ENCODE assay signal across 1 cellular context in the genomic region with DNA sequence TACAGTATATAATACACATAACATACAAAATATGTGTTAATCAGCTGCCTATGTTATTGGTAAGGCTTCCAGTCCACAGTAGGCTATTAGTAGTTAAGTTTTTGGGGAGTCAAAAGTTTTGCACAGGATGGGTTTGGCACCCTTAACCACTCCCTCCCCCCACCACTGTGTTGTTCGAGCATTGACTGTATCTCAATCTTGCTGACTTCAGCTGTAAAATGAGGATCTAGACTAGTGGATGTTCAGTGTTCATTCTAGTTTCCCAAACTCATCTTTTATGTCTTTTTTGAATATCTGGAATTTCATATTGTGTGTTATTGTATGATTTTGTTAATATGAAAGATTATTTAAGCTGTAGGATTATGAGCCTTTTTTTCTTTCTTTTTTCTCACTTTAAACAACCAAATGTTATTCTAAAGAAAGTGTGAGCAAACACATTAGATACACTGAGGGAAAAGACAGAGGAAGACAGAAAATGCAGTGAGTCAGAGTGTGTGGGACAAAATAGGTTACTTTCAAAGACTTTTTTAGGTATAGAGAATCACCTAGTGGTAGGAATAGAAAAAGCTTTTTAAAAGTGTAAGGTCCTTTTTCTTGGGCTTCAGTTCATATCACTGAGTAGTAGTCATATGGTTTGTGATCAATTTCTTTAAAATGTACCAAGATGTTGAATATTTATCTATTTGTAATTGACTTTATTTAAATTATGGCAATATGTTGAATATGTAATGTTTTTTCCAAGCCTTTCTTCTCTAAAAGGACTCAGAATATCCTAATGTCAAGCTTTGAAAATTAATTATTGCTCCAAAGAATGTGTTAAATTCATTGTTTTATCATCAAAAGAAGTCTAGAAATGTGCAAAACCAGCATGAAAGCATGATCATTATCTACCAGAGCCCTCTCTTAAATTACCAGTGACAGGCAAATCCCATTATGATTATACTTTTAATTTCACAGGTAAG.
TF ChIP-seq lines count a peak whose summit lies in the region.

No MANE protein-coding gene starts in this region.

TF ChIP-seq in SK-N-SH treated with all-trans-retinoic acid at 6 μM for 48 hours, 23 proteins besides CTCF, POLR2A, EP300 and RAD21 (continued from another document):
- TF ChIP-seq, protein P1, sequence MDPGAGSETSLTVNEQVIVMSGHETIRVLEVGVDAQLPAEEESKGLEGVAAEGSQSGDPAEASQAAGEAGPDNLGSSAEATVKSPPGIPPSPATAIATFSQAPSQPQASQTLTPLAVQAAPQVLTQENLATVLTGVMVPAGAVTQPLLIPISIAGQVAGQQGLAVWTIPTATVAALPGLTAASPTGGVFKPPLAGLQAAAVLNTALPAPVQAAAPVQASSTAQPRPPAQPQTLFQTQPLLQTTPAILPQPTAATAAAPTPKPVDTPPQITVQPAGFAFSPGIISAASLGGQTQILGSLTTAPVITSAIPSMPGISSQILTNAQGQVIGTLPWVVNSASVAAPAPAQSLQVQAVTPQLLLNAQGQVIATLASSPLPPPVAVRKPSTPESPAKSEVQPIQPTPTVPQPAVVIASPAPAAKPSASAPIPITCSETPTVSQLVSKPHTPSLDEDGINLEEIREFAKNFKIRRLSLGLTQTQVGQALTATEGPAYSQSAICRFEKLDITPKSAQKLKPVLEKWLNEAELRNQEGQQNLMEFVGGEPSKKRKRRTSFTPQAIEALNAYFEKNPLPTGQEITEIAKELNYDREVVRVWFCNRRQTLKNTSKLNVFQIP (CRISPR knock-in tag; IDR thresholded peaks at IDR 0.05; ENCODE audit: borderline replicate concordance, low read depth) = no peak
- TF ChIP-seq TCF4 (CRISPR knock-in tag; IDR thresholded peaks at IDR 0.05; ENCODE audit: borderline replicate concordance) (no peak), BACH2 (CRISPR knock-in tag; IDR thresholded peaks at IDR 0.05; ENCODE audit: borderline replicate concordance) (no peak), CREB5 (CRISPR knock-in tag; IDR thresholded peaks at IDR 0.05; ENCODE audit: low read depth) (no peak), OSR1 (CRISPR knock-in tag; IDR thresholded peaks at IDR 0.05) (no peak), ESRRG (CRISPR knock-in tag; IDR thresholded peaks at IDR 0.05) (no peak), PATZ1 (CRISPR knock-in tag; IDR thresholded peaks at IDR 0.05; ENCODE audit: borderline replicate concordance) (no peak), SNAI2 (CRISPR knock-in tag; IDR thresholded peaks at IDR 0.05) (no peak)
